In genomic region chr5:61790007-61790406, GRCh38 we compare ENCODE assay signal across 25 cellular contexts.
"Had no signal": no experiment of that assay in that cellular context is flagged by ENCODE, and none has a peak within 500 bp of the region (broad histone marks: within the 10 kb centered on the region; RNA-seq: fewer than 3 reads in every experiment).

No MANE protein-coding gene starts in this region.

- H3K27ac ChIP-seq: body of pancreas, esophagus muscularis mucosa, gastroesophageal sphincter, heart right ventricle, WERI-Rb-1 had no signal

- H3K36me3 ChIP-seq: esophagus muscularis mucosa, gastroesophageal sphincter, heart right ventricle, WERI-Rb-1 had no signal

- H3K4me3 ChIP-seq: body of pancreas, esophagus muscularis mucosa, gastroesophageal sphincter, heart right ventricle, hepatocyte had no signal

- H3K79me2 ChIP-seq: hepatocyte had no signal

- H3K4me1 ChIP-seq: body of pancreas, esophagus muscularis mucosa, gastroesophageal sphincter, heart right ventricle had no signal

- DNase-seq: activated B cell treated with CpG ODN at 0.5 μM for 24 hours; activated CD4-positive, alpha-beta T cell treated with anti-CD3 and anti-CD28 coated beads, Interleukin-2, amount 50 U/mL, for 1 hour; activated CD4-positive, alpha-beta T cell treated with anti-CD3 and anti-CD28 coated beads, Interleukin-2, amount 50 U/mL, for 48 hours; activated CD8-positive, alpha-beta memory T cell treated with anti-CD3 and anti-CD28 coated beads for 24 hours; activated effector memory CD4-positive, alpha-beta T cell treated with Interleukin-2 at 50 U/mL for 16 hours; activated gamma-delta T cell treated with Interleukin-2 at 50 U/mL for 16 hours; activated naive CD4-positive, alpha-beta T cell treated with anti-CD3 and anti-CD28 coated beads, Interleukin-2, amount 50 U/mL, for 16 hours; activated naive CD4-positive, alpha-beta T cell treated with Interleukin-2 at 50 U/mL for 16 hours; activated T-cell treated with anti-CD3 and anti-CD28 coated beads, Interleukin-2, amount 50 U/mL, for 4 hours; amniotic stem cell; anterior cingulate cortex; caudate nucleus; cortex of kidney; dermis blood vessel endothelial cell; effector CD4-positive, alpha-beta T cell; effector memory CD8-positive, alpha-beta T cell; erythroblast; foreskin melanocyte; heart right ventricle; T1000; WERI-Rb-1 had no signal

- H2AFZ ChIP-seq: hepatocyte had no signal

- H3K27me3 ChIP-seq: body of pancreas, esophagus muscularis mucosa, gastroesophageal sphincter, hepatocyte had no signal

- H3K9me3 ChIP-seq: body of pancreas, esophagus muscularis mucosa, gastroesophageal sphincter, heart right ventricle had no signal

- ATAC-seq: effector memory CD8-positive, alpha-beta T cell; gastroesophageal sphincter; heart right ventricle had no signal

- H3K4me2 ChIP-seq: hepatocyte had no signal
